ENCODE assay signal across 18 cellular contexts in genomic region chr14:20907214-20907613, GRCh38. TPM values are rescaled to one million over a fixed set of nuclear protein-coding genes. Genes with fewer than 3 reads are reported as not detected.
DNase-seq lines count a peak whose midpoint lies in the region; ATAC-seq and TF ChIP-seq lines count a peak whose summit lies in the region.
"Had no signal": no experiment of that assay in that cellular context is flagged by ENCODE, and none has a peak within 500 bp of the region (broad histone marks: within the 10 kb centered on the region; RNA-seq: fewer than 3 reads in every experiment).

No MANE protein-coding gene starts in this region.

- H3F3A ChIP-seq in PC-3 (ENCODE audit: low read length, unreplicated experiment) = no peaks in the 10 kb centered on the region

- no TSS peak for BruUV-seq in PC-3 (replicated peaks; lab: Mats Ljungman, UMichigan)

- H3K36me3 Mint-ChIP-seq in type B pancreatic cell = no peaks in the 10 kb centered on the region
- H3K36me3 Mint-ChIP-seq: CD4-positive, alpha-beta memory T cell had no signal

- POLR2A ChIA-PET in PC-3 (lab: Charles Lee; ENCODE audit: unreplicated experiment) = no interaction called here

- H3K4me3 ChIP-seq in PC-3 (ENCODE audit: low read length) = no peak overlapping the region
- H3K4me3 ChIP-seq: HAP-1 had no signal

- no peaks in the 10 kb centered on the region for H3K4me1 Mint-ChIP-seq in type B pancreatic cell (ENCODE audit: unreplicated experiment)
- H3K4me1 Mint-ChIP-seq: CD4-positive, alpha-beta memory T cell had no signal

- no peak overlapping the region for H3K4me2 ChIP-seq in PC-3 (ENCODE audit: low read length)

- H3K9me3 ChIP-seq in PC-3 (ENCODE audit: low read length) = no peaks in the 10 kb centered on the region
- H3K9me3 ChIP-seq: HAP-1 had no signal

- H3K4me1 ChIP-seq in PC-3 (ENCODE audit: insufficient read depth, low read length) (no peaks in the 10 kb centered on the region), foreskin keratinocyte (no peaks in the 10 kb centered on the region)
- H3K4me1 ChIP-seq: HAP-1 had no signal

- 0 out of 2 replicates have a peak, but pooled peaks have one; percentile 35 for ATAC-seq in PC-3
- no peak for ATAC-seq in foreskin keratinocyte
- ATAC-seq in HG03159 (IDR thresholded peaks at IDR 0.05; ENCODE audit: unreplicated experiment) = no peak

- H2AFZ ChIP-seq in PC-3 (ENCODE audit: low read length) = no peak overlapping the region

- peaks cover 10% of the 10 kb centered on the region; the same call in 1 of the 2 replicates for H3K27me3 ChIP-seq in PC-3 (ENCODE audit: low read length)
- no peaks in the 10 kb centered on the region for H3K27me3 ChIP-seq in foreskin keratinocyte

- no peaks in the 10 kb centered on the region for H3K36me3 ChIP-seq in PC-3 (ENCODE audit: low read depth, low read length)
- H3K36me3 ChIP-seq: HAP-1 had no signal

- H3K27ac ChIP-seq in PC-3 (ENCODE audit: low read length) (no peak overlapping the region), foreskin keratinocyte (no peak overlapping the region)

- H3K79me2 ChIP-seq in PC-3 (ENCODE audit: low read length) = no peaks in the 10 kb centered on the region

- intact Hi-C loops in PC-3 (cut with micrococcal nuclease) = no loop called here

- H3K4me3 Mint-ChIP-seq in type B pancreatic cell = no peak overlapping the region
- H3K4me3 Mint-ChIP-seq: CD4-positive, alpha-beta memory T cell had no signal

- no peak overlapping the region for H3K9ac ChIP-seq in PC-3 (ENCODE audit: low read length)

- no peaks in the 10 kb centered on the region for H4K20me1 ChIP-seq in PC-3 (ENCODE audit: low read length)

- no peaks in the 10 kb centered on the region for H3K9me3 Mint-ChIP-seq in type B pancreatic cell
- H3K9me3 Mint-ChIP-seq: CD4-positive, alpha-beta memory T cell had no signal

- H3K27ac Mint-ChIP-seq in type B pancreatic cell = peak overlapping the region; percentile 56
- H3K27ac Mint-ChIP-seq: CD4-positive, alpha-beta memory T cell had no signal

- TF ChIP-seq CTCF in PC-3 (conservative IDR thresholded peaks at IDR 0.05; ENCODE audit: low read depth, low read length) (no peak), foreskin keratinocyte (conservative IDR thresholded peaks at IDR 0.05) (no peak), type B pancreatic cell (conservative IDR thresholded peaks at IDR 0.05) (no peak)

- no peaks in the 10 kb centered on the region for H3K9me2 ChIP-seq in PC-3 (replicated peaks; ENCODE audit: low read length)

- no peaks in the 10 kb centered on the region for H3K27me3 Mint-ChIP-seq in type B pancreatic cell

- DNase-seq in PC-3 = peak; percentile 55
- DNase-seq in SW480 (ENCODE audit: low spot score) = peak; percentile 2
- DNase-seq in foreskin keratinocyte = peak; percentile 2 to 14
- no peak for DNase-seq in type B pancreatic cell (ENCODE audit: extremely low spot score, unreplicated experiment)
- no peak for DNase-seq in T-helper 1 cell
- no peak for DNase-seq in islet precursor cell
- DNase-seq: C1 segment of cervical spinal cord; Calu3; CD4-positive, alpha-beta memory T cell; COR-L47; DMS153; DND-41; GOT3 had no signal

- CTCF ChIA-PET in PC-3 (lab: Charles Lee) = no interaction called here

RNA-seq across cellular contexts. Expression of gene RNASE3, which starts 16.0 kb away (rescaled TPM):
- total RNA-seq in PC-3 (2014; rRNA removed) (not detected in 2 replicates), foreskin keratinocyte (not detected in 2 replicates), type B pancreatic cell (ENCODE audit: low replicate concordance) (not detected in 2 replicates)
- polyA plus RNA-seq in foreskin keratinocyte = not detected in 2 replicates
- total RNA-seq: A172; A673; Calu3; CD4-positive, alpha-beta memory T cell had no signal
- polyA plus RNA-seq: BJ; CD4-positive, alpha-beta memory T cell had no signal

RNA-seq across cellular contexts. Expression of gene RNASE2, which starts 48.1 kb away (rescaled TPM):
- total RNA-seq in PC-3 (2014; rRNA removed) (not detected in 2 replicates), foreskin keratinocyte (not detected in 2 replicates), type B pancreatic cell (ENCODE audit: low replicate concordance) (not detected in 2 replicates)
- not detected in 2 replicates for polyA plus RNA-seq in foreskin keratinocyte
- total RNA-seq: A172; A673; Calu3; CD4-positive, alpha-beta memory T cell had no signal
- polyA plus RNA-seq: BJ; CD4-positive, alpha-beta memory T cell had no signal

Comparison
In these comparisons a context has a peak if more than half of its experiments do, and no peak if none do; other contexts are left out.
1. DNase-seq: peak in PC-3 (single experiment), SW480 (single experiment) and foreskin keratinocyte (2 of 2); none in type B pancreatic cell (single experiment), T-helper 1 cell (0 of 5) and islet precursor cell (single experiment).